10 cellular contexts compared by ENCODE assay signal in genomic region chr11:65577756-65578109, GRCh38. TPM values are rescaled to one million over a fixed set of nuclear protein-coding genes. Genes with fewer than 3 reads are reported as not detected.
DNase-seq lines count a peak whose midpoint lies in the region; TF ChIP-seq lines count a peak whose summit lies in the region.
"Had no signal": no experiment of that assay in that cellular context is flagged by ENCODE, and none has a peak within 500 bp of the region (broad histone marks: within the 10 kb centered on the region; RNA-seq: fewer than 3 reads in every experiment).

No MANE protein-coding gene starts in this region.

- WGBS in tibial nerve, 2 donors: 19 to 21% methylated on average over 5 of the region's 8 CpGs

- in situ Hi-C loops in astrocyte of the spinal cord (cut with HindIII; ENCODE audit: low sequenced_read_pairs) (no loop called here), KBM-7 (cut with MboI; ENCODE audit: low pct_unique_long_range_greater_than_20kb, low sequenced_read_pairs) (no loop called here)

- H3K36me3 ChIP-seq in tibial nerve: peaks cover 2 to 37% (median 15%) of the 10 kb centered on the region in 3 donors

- TF ChIP-seq EP300 in tibial nerve (IDR thresholded peaks at IDR 0.05): no peak

- no peaks in the 10 kb centered on the region for H3K9me3 ChIP-seq in tibial nerve
- H3K9me3 ChIP-seq: BE2C had no signal

- H3K4me1 Mint-ChIP-seq in activated T-cell treated with anti-CD3 and anti-CD28 coated beads, Interleukin-2, amount 50 U/mL, for 24 hours (ENCODE audit: low read depth): peaks cover 48% of the 10 kb centered on the region
- peaks cover 31% of the 10 kb centered on the region for H3K4me1 Mint-ChIP-seq in mesothelial cell of epicardium

- peak overlapping the region; percentile 88 for H3K4me3 Mint-ChIP-seq in activated T-cell treated with anti-CD3 and anti-CD28 coated beads, Interleukin-2, amount 50 U/mL, for 24 hours
- peak overlapping the region; percentile 26 for H3K4me3 Mint-ChIP-seq in mesothelial cell of epicardium

- H3K4me3 ChIP-seq in astrocyte of the spinal cord (ENCODE audit: low read depth, low read length): peak overlapping the region; percentile 51
- peak overlapping the region in 3 of 4 donors; percentile 58 to 81 (median 60) for H3K4me3 ChIP-seq in tibial nerve

- TF ChIP-seq CTCF in astrocyte of the spinal cord (IDR thresholded peaks at IDR 0.05; ENCODE audit: low read depth, low read length): no peak
- TF ChIP-seq CTCF in mesothelial cell of epicardium (IDR thresholded peaks at IDR 0.05; ENCODE audit: unreplicated experiment): no peak
- TF ChIP-seq CTCF in tibial nerve (IDR thresholded peaks at IDR 0.05): no peak

- peak overlapping the region; percentile 75 to 95 (median 94) for H3K27ac ChIP-seq in tibial nerve

- DNase-seq in activated T-cell treated with anti-CD3 and anti-CD28 coated beads, Interleukin-2, amount 50 U/mL, for 24 hours: no peak
- no peak for DNase-seq in activated T-cell treated with anti-CD3 and anti-CD28 coated beads, Interleukin-2, amount 50 U/mL, for 48 hours
- DNase-seq in astrocyte of the spinal cord (ENCODE audit: low read depth, low spot score): no peak
- no peak for DNase-seq in mesothelial cell of epicardium (ENCODE audit: low spot score in 2 of 2, unreplicated experiment in 2 of 2)
- no peak for DNase-seq in tibial nerve (ENCODE audit: low spot score in 2 of 2)
- no peak for DNase-seq in NCI-H82 treated with DMSO at 0.1 percent for 48 hours (lab: John Stamatoyannopoulos, UW; ENCODE audit: unreplicated experiment)
- DNase-seq in ecto neural progenitor cell (ENCODE audit: low spot score): no peak
- no peak for DNase-seq in KBM-7
- DNase-seq: activated CD4-positive, alpha-beta T cell treated with anti-CD3 and anti-CD28 coated beads, Interleukin-2, amount 50 U/mL, for 1 hour; BE2C had no signal

- TF ChIP-seq POLR2A in tibial nerve (IDR thresholded peaks at IDR 0.05): no peak

- H3K9me3 Mint-ChIP-seq in activated T-cell treated with anti-CD3 and anti-CD28 coated beads, Interleukin-2, amount 50 U/mL, for 24 hours: no peaks in the 10 kb centered on the region
- no peaks in the 10 kb centered on the region for H3K9me3 Mint-ChIP-seq in mesothelial cell of epicardium

- H3K27me3 ChIP-seq in tibial nerve: no peaks in the 10 kb centered on the region
- H3K27me3 ChIP-seq: BE2C had no signal

- peaks cover 0 to 58% (median 48%) of the 10 kb centered on the region in 4 donors for H3K4me1 ChIP-seq in tibial nerve
- H3K4me1 ChIP-seq: BE2C had no signal

- no peaks in the 10 kb centered on the region for H3K27me3 Mint-ChIP-seq in activated T-cell treated with anti-CD3 and anti-CD28 coated beads, Interleukin-2, amount 50 U/mL, for 24 hours
- H3K27me3 Mint-ChIP-seq in mesothelial cell of epicardium (ENCODE audit: low read depth): peaks cover 9% of the 10 kb centered on the region

- peaks cover 81% of the 10 kb centered on the region for H3K36me3 Mint-ChIP-seq in activated T-cell treated with anti-CD3 and anti-CD28 coated beads, Interleukin-2, amount 50 U/mL, for 24 hours (ENCODE audit: low read depth)
- peaks cover 7% of the 10 kb centered on the region for H3K36me3 Mint-ChIP-seq in mesothelial cell of epicardium

- peak overlapping the region; percentile 51 for H3K27ac Mint-ChIP-seq in activated T-cell treated with anti-CD3 and anti-CD28 coated beads, Interleukin-2, amount 50 U/mL, for 24 hours
- no peak overlapping the region for H3K27ac Mint-ChIP-seq in mesothelial cell of epicardium

RNA-seq across cellular contexts. Expression of gene EHBP1L1, which starts 1.9 kb away (rescaled TPM):
- total RNA-seq in mesothelial cell of epicardium: 30.4 to 35.2 TPM (median 33.8 TPM) in 3 replicates
- 100 to 1,000 TPM in 3 of 4 donors, 10 to 100 TPM in 1; 87.3 to 186 (median 110) TPM for total RNA-seq in tibial nerve

RNA-seq across cellular contexts. Expression of gene FAM89B, which starts 5.4 kb away (rescaled TPM):
- total RNA-seq in mesothelial cell of epicardium: 56.7 to 61.5 TPM (median 57.6 TPM) in 3 replicates
- 10 to 100 TPM; 40.8 to 55.3 (median 44.6) TPM for total RNA-seq in tibial nerve

RNA-seq across cellular contexts. Expression of gene ZNRD2, which starts 7.5 kb away (rescaled TPM):
- 23.1 to 27.8 TPM (median 27.4 TPM) in 3 replicates for total RNA-seq in mesothelial cell of epicardium
- total RNA-seq in tibial nerve: 10 to 100 TPM; 49.6 to 70.8 (median 56.5) TPM

RNA-seq across cellular contexts. Expression of gene KCNK7, which starts 17.9 kb away (rescaled TPM):
- 0.95 to 2.4 TPM (median 1.7 TPM) in 3 replicates for total RNA-seq in mesothelial cell of epicardium
- 1 to 10 TPM in 2 of 4 donors, under 1 TPM in 1, not detected in 1; 0.63 to 3.3 (median 1.2) TPM for total RNA-seq in tibial nerve

RNA-seq across cellular contexts. Expression of gene LTBP3, which starts 19.6 kb away (rescaled TPM):
- total RNA-seq in mesothelial cell of epicardium: 314 to 333 TPM (median 318 TPM) in 3 replicates
- total RNA-seq in tibial nerve: 100 to 1,000 TPM; 236 to 476 (median 386) TPM
